Comparison of ENCODE assay signal across 9 cellular contexts in genomic region chr19:34480971-34481821, GRCh38. TPM values are rescaled to one million over a fixed set of nuclear protein-coding genes. Genes with fewer than 3 reads are reported as not detected.
DNase-seq lines count a peak whose midpoint lies in the region; ATAC-seq and TF ChIP-seq lines count a peak whose summit lies in the region.
"Had no signal": no experiment of that assay in that cellular context is flagged by ENCODE, and none has a peak within 500 bp of the region (broad histone marks: within the 10 kb centered on the region; RNA-seq: fewer than 3 reads in every experiment).

Gene WTIP (plus strand): TSS chr19:34481758. CDS start chr19:34481975, 217 bp downstream.

- H4K91ac ChIP-seq in mesenchymal stem cell (ENCODE audit: low read length): peak within 1 kb of the TSS; percentile 73

- H3K79me1 ChIP-seq in mesenchymal stem cell (replicated peaks; ENCODE audit: low read length, poor library complexity, severe bottlenecking): peaks cover 18% of the 10 kb centered on the region

- H4K8ac ChIP-seq in mesenchymal stem cell (ENCODE audit: low read length): peak within 1 kb of the TSS; percentile 70

- H3K4me3 ChIP-seq in Caco-2 (ENCODE audit: low read depth, low read length): peak within 1 kb of the TSS; percentile 77
- peak within 1 kb of the TSS; percentile 88 for H3K4me3 ChIP-seq in endodermal cell (ENCODE audit: low read length)
- H3K4me3 ChIP-seq in mesenchymal stem cell (ENCODE audit: insufficient read depth in 1 of 2, low read depth in 1 of 2, low read length in 2 of 2): peak within 1 kb of the TSS; percentile 87 to 88

- peak within 1 kb of the TSS; percentile 93 for H3K4ac ChIP-seq in mesenchymal stem cell (ENCODE audit: low read depth in 1 of 2, low read length in 2 of 2)

- H3K18ac ChIP-seq in mesenchymal stem cell (ENCODE audit: low read depth in 1 of 2, low read length in 2 of 2): peak within 1 kb of the TSS; percentile 95 to 99

- DNase-seq in Caco-2 (peak; percentile 93), NCI-H69 (lab: John Stamatoyannopoulos, UW) (peak; percentile 48), endodermal cell (peak; percentile 94), mesenchymal stem cell (peak; percentile 87), ureter (ENCODE audit: low spot score) (peak; percentile 65)

- H3K27ac Mint-ChIP-seq in Caco-2 (ENCODE audit: unreplicated experiment): peak within 1 kb of the TSS; percentile 85
- peak within 1 kb of the TSS; percentile 89 for H3K27ac Mint-ChIP-seq in endodermal cell
- H3K27ac Mint-ChIP-seq: memory B cell had no signal

- H3K27me3 ChIP-seq in Caco-2 (replicated peaks; ENCODE audit: control insufficient read depth, insufficient read depth, low read length) (no peaks in the 10 kb centered on the region), endodermal cell (ENCODE audit: control insufficient read depth, insufficient read depth, low read length, poor library complexity, severe bottlenecking) (no peaks in the 10 kb centered on the region), mesenchymal stem cell (ENCODE audit: control insufficient read depth in 1 of 2, insufficient read depth in 1 of 2, low read length in 2 of 2) (no peaks in the 10 kb centered on the region)

- ATAC-seq in HG03045 (IDR thresholded peaks at IDR 0.05; ENCODE audit: unreplicated experiment) (no peak), GM21423 (IDR thresholded peaks at IDR 0.05; ENCODE audit: unreplicated experiment) (no peak), GM19452 (IDR thresholded peaks at IDR 0.05; ENCODE audit: unreplicated experiment) (no peak)

- H3K27ac ChIP-seq in endodermal cell (ENCODE audit: low read depth, low read length) (peak within 1 kb of the TSS; percentile 90), mesenchymal stem cell (ENCODE audit: low read length, poor library complexity, severe bottlenecking) (peak within 1 kb of the TSS; percentile 53)

- H2BK15ac ChIP-seq in mesenchymal stem cell (ENCODE audit: low read depth, poor library complexity, severe bottlenecking): peak within 1 kb of the TSS; percentile 68

- H3K9ac ChIP-seq in endodermal cell (ENCODE audit: extremely low read depth, low read length, poor library complexity, severe bottlenecking) (peak within 1 kb of the TSS; percentile 87), mesenchymal stem cell (ENCODE audit: low read length) (peak within 1 kb of the TSS; percentile 86)

- CTCF ChIA-PET in Caco-2 (lab: Charles Lee): no interaction called here

- H3K4me1 Mint-ChIP-seq in Caco-2 (ENCODE audit: low read depth, unreplicated experiment) (peaks cover 27% of the 10 kb centered on the region), endodermal cell (peaks cover 16% of the 10 kb centered on the region)

- peak within 1 kb of the TSS; percentile 77 for H2AFZ ChIP-seq in mesenchymal stem cell (ENCODE audit: low read depth, low read length)

- BruUV-seq in Caco-2 (replicated peaks; lab: Mats Ljungman, UMichigan): no TSS peak

- WGBS in endodermal cell (ENCODE audit: insufficient coverage in 1 of 2, insufficient read length in 1 of 2), 2 experiments: 3 to 7% methylated on average over 7 to 91 of the region's 91 CpGs
- WGBS in mesenchymal stem cell: 16% methylated on average over 31 of the region's 91 CpGs

- no peaks in the 10 kb centered on the region for H3K9me3 Mint-ChIP-seq in Caco-2 (ENCODE audit: unreplicated experiment)
- peaks cover 7% of the 10 kb centered on the region for H3K9me3 Mint-ChIP-seq in endodermal cell
- H3K9me3 Mint-ChIP-seq: memory B cell had no signal

- TF ChIP-seq CTCF in Caco-2 (IDR thresholded peaks at IDR 0.05; ENCODE audit: insufficient read depth in 1 of 2, low read depth in 1 of 2, low read length in 1 of 2, severe bottlenecking in 1 of 2, unreplicated experiment in 1 of 2): no peak
- TF ChIP-seq CTCF in endodermal cell (conservative IDR thresholded peaks at IDR 0.05): peak; percentile 14

- H3K9me3 ChIP-seq in Caco-2: no peaks in the 10 kb centered on the region
- peaks cover 3% of the 10 kb centered on the region for H3K9me3 ChIP-seq in endodermal cell (ENCODE audit: control insufficient read depth, low read length)
- H3K9me3 ChIP-seq in mesenchymal stem cell (ENCODE audit: control insufficient read depth, low read length): no peaks in the 10 kb centered on the region

- H3K27me3 Mint-ChIP-seq in Caco-2 (ENCODE audit: insufficient read depth, unreplicated experiment): no peaks in the 10 kb centered on the region
- H3K27me3 Mint-ChIP-seq in endodermal cell (ENCODE audit: insufficient read depth): peaks cover 7% of the 10 kb centered on the region

- H3K4me2 ChIP-seq in mesenchymal stem cell (ENCODE audit: low read length, poor library complexity, severe bottlenecking): peak within 1 kb of the TSS; percentile 94

- H2BK12ac ChIP-seq in mesenchymal stem cell (ENCODE audit: low read length in 2 of 2): peak within 1 kb of the TSS; percentile 5 to 77

- POLR2A ChIA-PET in Caco-2 (lab: Charles Lee): interaction anchor here (0.6 to 1.7 kb wide), 3 partner anchors 195 to 252 kb away, joined by 3 to 10 read pairs (median 3); partner anchors contain the start of genes SCGB2B2, ZNF181 and ZNF302

- H3K36me3 Mint-ChIP-seq in Caco-2 (ENCODE audit: insufficient read depth, unreplicated experiment) (peaks cover 47% of the 10 kb centered on the region), endodermal cell (ENCODE audit: low read depth) (peaks cover 19% of the 10 kb centered on the region)

- H3K36me3 ChIP-seq in Caco-2 (ENCODE audit: control insufficient read depth, insufficient read depth, low read length) (no peaks in the 10 kb centered on the region; the same call in none of the 2 replicates), endodermal cell (ENCODE audit: control insufficient read depth, insufficient read depth, low read length) (peaks cover 4% of the 10 kb centered on the region), mesenchymal stem cell (ENCODE audit: control insufficient read depth in 1 of 2, insufficient read depth in 2 of 2, low read depth in 1 of 2, low read length in 2 of 2) (peaks cover 0 to 15% of the 10 kb centered on the region in 2 experiments)

- H3K4me1 ChIP-seq in Caco-2 (peaks cover 17% of the 10 kb centered on the region), endodermal cell (ENCODE audit: control insufficient read depth, insufficient read depth, low read length) (peaks cover 5% of the 10 kb centered on the region), mesenchymal stem cell (ENCODE audit: control insufficient read depth, insufficient read depth, low read depth, low read length) (peaks cover 28% of the 10 kb centered on the region)

- H3K23ac ChIP-seq in mesenchymal stem cell (ENCODE audit: low read length in 2 of 2): peak within 1 kb of the TSS in 1 of 2 experiments; percentile 89

- H2BK5ac ChIP-seq in mesenchymal stem cell (ENCODE audit: low read depth, low read length, poor library complexity, severe bottlenecking): peak within 1 kb of the TSS; percentile 63

- intact Hi-C loops in Caco-2 (cut with micrococcal nuclease; ENCODE audit: unreplicated experiment): no loop called here

- H2AK5ac ChIP-seq in mesenchymal stem cell (ENCODE audit: low read length, severe bottlenecking): peak within 1 kb of the TSS; percentile 96

- H2BK120ac ChIP-seq in mesenchymal stem cell (ENCODE audit: low read depth, low read length): peak within 1 kb of the TSS; percentile 86

- H3K14ac ChIP-seq in mesenchymal stem cell (ENCODE audit: low read length in 2 of 2): peak within 1 kb of the TSS in 1 of 2 experiments; percentile 98

- H3K4me3 Mint-ChIP-seq in Caco-2 (ENCODE audit: unreplicated experiment) (peak within 1 kb of the TSS; percentile 75), endodermal cell (peak within 1 kb of the TSS; percentile 85)

RNA-seq across cellular contexts. Expression of gene WTIP, which starts in this region (rescaled TPM):
- total RNA-seq in Caco-2 (2022): 53.3 and 58.0 TPM in 2 replicates
- 10 to 100 TPM; 45.4 to 48.6 TPM for total RNA-seq in endodermal cell
- 18.9 TPM for polyA plus RNA-seq in endodermal cell (2013, experiment 1 of 2)
- polyA plus RNA-seq in endodermal cell (2013, experiment 2 of 2): 21.1 TPM
- 6.3 TPM for polyA plus RNA-seq in mesenchymal stem cell (2013, experiment 1 of 2)
- 5.7 TPM for polyA plus RNA-seq in mesenchymal stem cell (2013, experiment 2 of 2)
- total RNA-seq in ureter: 14.9 TPM
